In the genomic region with DNA sequence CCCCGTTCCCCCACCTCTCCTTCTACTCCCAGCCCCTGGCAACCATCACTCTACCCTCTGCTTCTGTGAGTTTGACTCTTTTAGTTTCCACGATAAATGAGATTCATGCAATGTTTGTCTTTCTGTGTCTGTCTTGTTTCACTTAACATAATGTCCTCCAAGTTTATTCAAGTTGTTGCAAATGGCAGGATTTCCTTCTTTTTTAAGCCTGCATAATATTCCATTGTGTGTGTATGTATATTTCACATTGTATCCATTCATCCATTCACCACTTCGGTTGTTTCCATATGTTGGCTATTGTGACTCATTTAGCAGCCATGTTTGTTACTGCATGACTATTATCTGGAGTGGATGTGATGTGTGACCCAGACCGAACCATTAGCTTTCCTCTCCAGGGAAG, we compare ENCODE assay signal across 33 cellular contexts.
"Had no signal": no experiment of that assay in that cellular context is flagged by ENCODE, and none has a peak within 500 bp of the region (broad histone marks: within the 10 kb centered on the region; RNA-seq: fewer than 3 reads in every experiment).

No MANE protein-coding gene starts in this region.

- H3K9me3 Mint-ChIP-seq: activated B cell treated with CpG ODN at 0.5 μM for 24 hours; activated naive CD4-positive, alpha-beta T cell treated with anti-CD3 and anti-CD28 coated beads for 36 hours; activated naive CD4-positive, alpha-beta T cell treated with anti-CD3 and anti-CD28 coated beads, Interleukin-2, amount 50 U/mL, for 24 hours; activated naive CD8-positive, alpha-beta T cell treated with anti-CD3 and anti-CD28 coated beads for 36 hours; activated naive CD8-positive, alpha-beta T cell treated with anti-CD3 and anti-CD28 coated beads, Interleukin-2, amount 50 U/mL, for 24 hours; activated T-helper 1 cell treated with anti-CD3 and anti-CD28 coated beads, Interleukin-12 subunit alpha, Interleukin-12 subunit beta, Interleukin-2, Interleukin-4 antibody, amounts not matched to agents 30 ng/mL and 10 ng/mL and 1 ng/mL, durations not matched to agents 14 hours and 24 hours and 36 hours; activated T-helper 2 cell treated with anti-CD3 and anti-CD28 coated beads, Interferon-gamma antibody, Interleukin-2, Interleukin-4, amounts not matched to agents 10 μg/mL and 5 μg/mL and 100 μg/mL, durations not matched to agents 14 hours and 24 hours and 36 hours; T-helper 2 cell treated with Interferon-gamma antibody and Interleukin-4, amounts not matched to agents 5 μg/mL and 100 μg/mL, for 36 hours had no signal

- H3K9me3 ChIP-seq: adrenal gland, body of pancreas, colonic mucosa, gastrocnemius medialis, heart left ventricle had no signal

- H3K4me1 ChIP-seq: adrenal gland, body of pancreas, colonic mucosa, foreskin keratinocyte, gastrocnemius medialis, heart left ventricle had no signal

- DNase-seq: activated B cell treated with CpG ODN at 0.5 μM for 24 hours; activated CD4-positive, alpha-beta T cell treated with anti-CD3 and anti-CD28 coated beads for 48 hours; activated CD4-positive, alpha-beta T cell treated with anti-CD3 and anti-CD28 coated beads, Interleukin-2, amount 50 U/mL, for 1 hour; activated CD4-positive, alpha-beta T cell treated with anti-CD3 and anti-CD28 coated beads, Interleukin-2, amount 50 U/mL, for 48 hours; activated CD8-positive, alpha-beta memory T cell treated with anti-CD3 and anti-CD28 coated beads for 24 hours; activated CD8-positive, alpha-beta T cell treated with anti-CD3 and anti-CD28 coated beads for 36 hours; activated effector memory CD4-positive, alpha-beta T cell treated with anti-CD3 and anti-CD28 coated beads, Interleukin-2, amount 50 U/mL, for 16 hours; activated naive CD4-positive, alpha-beta T cell treated with anti-CD3 and anti-CD28 coated beads for 36 hours; activated naive CD8-positive, alpha-beta T cell treated with anti-CD3 and anti-CD28 coated beads for 36 hours; activated naive CD8-positive, alpha-beta T cell treated with anti-CD3 and anti-CD28 coated beads, Interleukin-2, amount 50 U/mL, for 24 hours; activated T-cell treated with anti-CD3 and anti-CD28 coated beads, Interleukin-2, amount 50 U/mL, for 48 hours; adrenal gland; amygdala; aorta; body of pancreas; caudate nucleus; colonic mucosa; effector CD8-positive, alpha-beta T cell; foreskin keratinocyte; gastrocnemius medialis; glutamatergic neuron; heart left ventricle; T-helper 17 cell; T1000; WERI-Rb-1 had no signal

- H3K27ac Mint-ChIP-seq: activated B cell treated with CpG ODN at 0.5 μM for 24 hours; activated CD8-positive, alpha-beta T cell treated with anti-CD3 and anti-CD28 coated beads for 36 hours; activated naive CD4-positive, alpha-beta T cell treated with anti-CD3 and anti-CD28 coated beads for 36 hours; activated naive CD4-positive, alpha-beta T cell treated with anti-CD3 and anti-CD28 coated beads, Interleukin-2, amount 50 U/mL, for 24 hours; activated naive CD8-positive, alpha-beta T cell treated with anti-CD3 and anti-CD28 coated beads for 36 hours; activated naive CD8-positive, alpha-beta T cell treated with anti-CD3 and anti-CD28 coated beads, Interleukin-2, amount 50 U/mL, for 24 hours; activated T-helper 1 cell treated with anti-CD3 and anti-CD28 coated beads, Interleukin-12 subunit alpha, Interleukin-12 subunit beta, Interleukin-2, Interleukin-4 antibody, amounts not matched to agents 30 ng/mL and 10 ng/mL and 1 ng/mL, durations not matched to agents 14 hours and 24 hours and 36 hours; activated T-helper 2 cell treated with anti-CD3 and anti-CD28 coated beads, Interferon-gamma antibody, Interleukin-2, Interleukin-4, amounts not matched to agents 10 μg/mL and 5 μg/mL and 100 μg/mL, durations not matched to agents 14 hours and 24 hours and 36 hours; T-helper 17 cell; T-helper 2 cell treated with Interferon-gamma antibody and Interleukin-4, amounts not matched to agents 5 μg/mL and 100 μg/mL, for 36 hours had no signal

- ATAC-seq: activated CD4-positive, CD25-positive, alpha-beta regulatory T cell treated with anti-CD3 and anti-CD28 coated beads, Interleukin-2, amount 50 U/mL, for 24 hours; activated CD8-positive, alpha-beta T cell treated with anti-CD3 and anti-CD28 coated beads for 36 hours; activated naive CD8-positive, alpha-beta T cell treated with anti-CD3 and anti-CD28 coated beads, Interleukin-2, amount 50 U/mL, for 24 hours; body of pancreas; esophagus mucosa; foreskin keratinocyte; gastrocnemius medialis; heart left ventricle; T-helper 17 cell had no signal

- H3K27me3 ChIP-seq: adrenal gland, body of pancreas, colonic mucosa, gastrocnemius medialis had no signal

- H3K4me3 ChIP-seq: adrenal gland, body of pancreas, colonic mucosa, gastrocnemius medialis, heart left ventricle had no signal

- H3K4me3 Mint-ChIP-seq: activated B cell treated with CpG ODN at 0.5 μM for 24 hours; activated CD8-positive, alpha-beta T cell treated with anti-CD3 and anti-CD28 coated beads for 36 hours; activated naive CD4-positive, alpha-beta T cell treated with anti-CD3 and anti-CD28 coated beads for 36 hours; activated naive CD4-positive, alpha-beta T cell treated with anti-CD3 and anti-CD28 coated beads, Interleukin-2, amount 50 U/mL, for 24 hours; activated naive CD8-positive, alpha-beta T cell treated with anti-CD3 and anti-CD28 coated beads for 36 hours; activated naive CD8-positive, alpha-beta T cell treated with anti-CD3 and anti-CD28 coated beads, Interleukin-2, amount 50 U/mL, for 24 hours; activated T-helper 1 cell treated with anti-CD3 and anti-CD28 coated beads, Interleukin-12 subunit alpha, Interleukin-12 subunit beta, Interleukin-2, Interleukin-4 antibody, amounts not matched to agents 30 ng/mL and 10 ng/mL and 1 ng/mL, durations not matched to agents 14 hours and 24 hours and 36 hours; T-helper 17 cell; T-helper 2 cell treated with Interferon-gamma antibody and Interleukin-4, amounts not matched to agents 5 μg/mL and 100 μg/mL, for 36 hours had no signal

- H3K36me3 Mint-ChIP-seq: activated naive CD4-positive, alpha-beta T cell treated with anti-CD3 and anti-CD28 coated beads, Interleukin-2, amount 50 U/mL, for 24 hours had no signal

- H3K27ac ChIP-seq: adrenal gland, body of pancreas, colonic mucosa, foreskin keratinocyte, gastrocnemius medialis, heart left ventricle, WERI-Rb-1 had no signal

- FAIRE-seq: endometrium, endothelial cell of umbilical vein had no signal

- H3K4me1 Mint-ChIP-seq: activated B cell treated with CpG ODN at 0.5 μM for 24 hours had no signal

- H3K36me3 ChIP-seq: adrenal gland, colonic mucosa, gastrocnemius medialis, heart left ventricle, WERI-Rb-1 had no signal
